In genomic region chr6:33211666-33212422, GRCh38 we compare ENCODE assay signal across 1 cellular context.
TF ChIP-seq lines count a peak whose summit lies in the region.

No MANE protein-coding gene starts in this region.

TF ChIP-seq in GM23338, 12 proteins besides CTCF, POLR2A, EP300 and RAD21 (continued from another document):
- TF ChIP-seq REST (IDR thresholded peaks at IDR 0.05; ENCODE audit: unreplicated experiment), result no peak
- TF ChIP-seq STAT1 (IDR thresholded peaks at IDR 0.05; ENCODE audit: unreplicated experiment), result no peak
- TF ChIP-seq NANOG (IDR thresholded peaks at IDR 0.05; ENCODE audit: borderline replicate concordance), result no peak
- no peak for TF ChIP-seq EZH2phosphoT487 (IDR thresholded peaks at IDR 0.05; ENCODE audit: unreplicated experiment)
- no peak for TF ChIP-seq ZNF114 (CRISPR knock-in tag; IDR thresholded peaks at IDR 0.05)
- no peak for TF ChIP-seq ZNF462 (CRISPR knock-in tag; IDR thresholded peaks at IDR 0.05)
- TF ChIP-seq JUNB (IDR thresholded peaks at IDR 0.05; ENCODE audit: unreplicated experiment), result no peak
- TF ChIP-seq ETS1 (IDR thresholded peaks at IDR 0.05), result no peak
- no peak for TF ChIP-seq POLR2AphosphoS5 (IDR thresholded peaks at IDR 0.05; ENCODE audit: low read depth)
